ENCODE assay signal across 25 cellular contexts in the genomic region with DNA sequence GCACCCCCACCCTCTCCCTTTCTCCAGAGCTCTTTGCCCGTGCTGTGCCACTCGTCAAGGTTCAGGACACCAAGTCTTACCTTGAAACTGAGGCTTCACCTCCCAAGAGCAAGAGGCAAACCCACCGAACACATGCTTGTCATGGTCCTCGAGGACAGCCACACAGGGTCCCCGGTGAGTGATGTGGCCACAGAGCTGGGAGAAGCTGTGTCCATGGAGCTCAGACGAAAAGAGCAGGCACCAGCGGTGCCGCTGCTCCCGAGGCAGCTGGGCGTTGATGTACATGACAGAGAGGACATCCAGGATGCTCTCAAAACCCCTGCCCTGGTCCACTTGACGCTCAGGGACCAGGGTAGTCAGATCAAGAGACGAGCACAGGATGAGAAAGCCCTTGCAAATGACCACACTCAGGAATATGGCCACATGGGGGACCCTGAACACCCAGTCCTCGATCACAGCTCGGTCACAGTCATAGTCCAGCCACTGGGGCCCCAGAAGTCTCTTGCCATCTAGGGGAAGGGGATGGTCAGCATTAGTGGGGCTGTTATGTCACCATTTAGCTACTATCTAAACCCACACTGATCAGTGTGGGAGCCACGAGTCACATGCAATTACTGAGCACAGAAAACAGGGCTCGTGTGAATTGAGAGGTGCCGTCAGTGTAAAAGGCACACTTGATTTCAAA.
"Had no signal": no experiment of that assay in that cellular context is flagged by ENCODE, and none has a peak within 500 bp of the region (broad histone marks: within the 10 kb centered on the region; RNA-seq: fewer than 3 reads in every experiment).

No MANE protein-coding gene starts in this region.

- ATAC-seq: activated CD4-positive, alpha-beta T cell treated with anti-CD3 and anti-CD28 coated beads for 36 hours; activated T-cell treated with anti-CD3 and anti-CD28 coated beads, Interleukin-2, amount 50 U/mL, for 72 hours; body of pancreas had no signal

- DNase-seq: activated CD4-positive, alpha-beta memory T cell treated with anti-CD3 and anti-CD28 coated beads, Interleukin-2, amount 10 ng/mL, durations not matched to agents 7 days and 5 days; activated CD4-positive, alpha-beta T cell treated with anti-CD3 and anti-CD28 coated beads for 36 hours; activated CD4-positive, alpha-beta T cell treated with anti-CD3 and anti-CD28 coated beads, Interleukin-2, amount 50 U/mL, for 1 hour; activated CD4-positive, CD25-positive, alpha-beta regulatory T cell; activated gamma-delta T cell treated with Interleukin-2 at 50 U/mL for 16 hours; activated naive CD4-positive, alpha-beta T cell treated with anti-CD3 and anti-CD28 coated beads, Interleukin-2, amount 50 U/mL, for 16 hours; activated T-cell treated with anti-CD3 and anti-CD28 coated beads, Interleukin-2, amount 50 U/mL, for 72 hours; amniotic stem cell; body of pancreas; Kasumi-1; KBM-7; NCI-H1048; NCI-H146; NCI-H187 treated with DMSO at 0.1 percent for 48 hours; NCI-H2081 treated with DMSO at 0.1 percent for 48 hours; NCI-H446; NCI-H524; SHP77 treated with DMSO at 0.1 percent for 48 hours; T1000 had no signal

- H3K27ac Mint-ChIP-seq: activated CD4-positive, alpha-beta memory T cell treated with anti-CD3 and anti-CD28 coated beads, Interleukin-2, amount 10 ng/mL, durations not matched to agents 7 days and 5 days; activated CD4-positive, alpha-beta T cell treated with anti-CD3 and anti-CD28 coated beads for 36 hours; activated T-cell treated with anti-CD3 and anti-CD28 coated beads, Interleukin-2, amount 50 U/mL, for 72 hours; activated T-helper 2 cell treated with anti-CD3 and anti-CD28 coated beads, Interferon-gamma antibody, Interleukin-2, Interleukin-4, amounts not matched to agents 10 μg/mL and 5 μg/mL and 100 μg/mL, durations not matched to agents 14 hours and 24 hours and 36 hours; T-helper 1 cell treated with Interleukin-12 subunit alpha and Interleukin-12 subunit beta and Interleukin-4 antibody, amounts not matched to agents 30 μg/mL and 1 μg/mL, for 36 hours had no signal

- H3K27me3 Mint-ChIP-seq: activated CD4-positive, alpha-beta memory T cell treated with anti-CD3 and anti-CD28 coated beads, Interleukin-2, amount 10 ng/mL, durations not matched to agents 7 days and 5 days; activated CD4-positive, alpha-beta T cell treated with anti-CD3 and anti-CD28 coated beads for 36 hours had no signal

- H3K27me3 ChIP-seq: ascending aorta, body of pancreas had no signal

- H3K27ac ChIP-seq: ascending aorta, body of pancreas, VCaP had no signal

- H3K9me3 Mint-ChIP-seq: activated CD4-positive, alpha-beta memory T cell treated with anti-CD3 and anti-CD28 coated beads, Interleukin-2, amount 10 ng/mL, durations not matched to agents 7 days and 5 days; activated T-cell treated with anti-CD3 and anti-CD28 coated beads, Interleukin-2, amount 50 U/mL, for 72 hours; activated T-helper 2 cell treated with anti-CD3 and anti-CD28 coated beads, Interferon-gamma antibody, Interleukin-2, Interleukin-4, amounts not matched to agents 10 μg/mL and 5 μg/mL and 100 μg/mL, durations not matched to agents 14 hours and 24 hours and 36 hours; T-helper 1 cell treated with Interleukin-12 subunit alpha and Interleukin-12 subunit beta and Interleukin-4 antibody, amounts not matched to agents 30 μg/mL and 1 μg/mL, for 36 hours had no signal

- H3K4me3 ChIP-seq: ascending aorta, body of pancreas had no signal

- FAIRE-seq: RCC 7860, TTC549 had no signal

- H3K4me3 Mint-ChIP-seq: activated CD4-positive, alpha-beta memory T cell treated with anti-CD3 and anti-CD28 coated beads, Interleukin-2, amount 10 ng/mL, durations not matched to agents 7 days and 5 days; activated CD4-positive, alpha-beta T cell treated with anti-CD3 and anti-CD28 coated beads for 36 hours; activated T-cell treated with anti-CD3 and anti-CD28 coated beads, Interleukin-2, amount 50 U/mL, for 72 hours; T-helper 1 cell treated with Interleukin-12 subunit alpha and Interleukin-12 subunit beta and Interleukin-4 antibody, amounts not matched to agents 30 μg/mL and 1 μg/mL, for 36 hours had no signal

- H3K4me1 Mint-ChIP-seq: activated CD4-positive, alpha-beta T cell treated with anti-CD3 and anti-CD28 coated beads for 36 hours had no signal
